In the genomic region with DNA sequence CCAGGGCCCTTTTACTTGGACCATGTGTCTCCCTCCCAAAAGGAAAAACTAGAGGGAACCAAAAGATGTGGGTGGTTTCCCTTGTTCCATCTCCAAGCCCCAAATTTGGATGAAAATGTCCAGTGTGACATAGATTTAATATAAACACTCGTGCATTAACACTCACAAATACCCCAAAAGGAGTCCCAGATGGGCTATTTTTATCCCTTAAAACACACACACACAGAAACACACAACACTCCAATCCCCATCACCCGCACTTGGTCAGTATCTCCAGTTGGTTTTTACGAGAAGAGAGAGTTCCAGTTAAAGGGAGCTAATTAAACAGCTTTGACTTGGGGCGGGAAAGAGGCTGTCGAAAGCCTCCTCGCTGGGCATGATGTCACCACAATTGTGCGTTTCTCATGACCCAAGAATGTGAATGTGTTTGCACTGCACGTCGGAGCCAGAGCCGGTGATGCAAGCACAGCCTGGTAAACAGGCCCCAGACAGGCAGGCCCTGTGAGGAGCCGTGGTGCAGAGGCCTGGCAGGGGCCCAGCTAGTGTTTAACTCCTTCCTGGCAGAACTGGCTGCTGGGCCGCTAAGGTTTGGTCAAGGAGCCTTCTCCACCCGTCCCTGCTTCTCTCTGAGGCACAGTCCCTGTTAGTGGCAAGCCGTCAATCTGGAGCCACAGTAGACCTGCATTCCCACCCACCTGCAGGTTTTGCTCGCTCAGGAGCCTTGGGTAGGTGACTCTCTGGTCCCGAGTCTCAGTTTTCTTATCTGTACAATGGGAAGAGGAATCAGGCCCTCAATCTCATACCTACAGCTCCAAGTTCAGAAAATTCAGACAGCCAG, we compare ENCODE assay signal across 9 cellular contexts. TPM values are rescaled to one million over a fixed set of nuclear protein-coding genes. Genes with fewer than 3 reads are reported as not detected.
DNase-seq lines count a peak whose midpoint lies in the region; ATAC-seq and TF ChIP-seq lines count a peak whose summit lies in the region.
"Had no signal": no experiment of that assay in that cellular context is flagged by ENCODE, and none has a peak within 500 bp of the region (broad histone marks: within the 10 kb centered on the region; RNA-seq: fewer than 3 reads in every experiment).

No MANE protein-coding gene starts in this region.

- H3K4me1 ChIP-seq in mammary epithelial cell (ENCODE audit: insufficient read depth, low read length) (peaks cover 16% of the 10 kb centered on the region), stomach smooth muscle (ENCODE audit: control insufficient read depth, insufficient read depth, low read length) (peaks cover 36% of the 10 kb centered on the region)

- no peaks in the 10 kb centered on the region for H3K79me2 ChIP-seq in mammary epithelial cell (ENCODE audit: insufficient read depth, low read length)

- DNase-seq in AG08396 (ENCODE audit: low spot score) (peak; percentile 93), M059J (ENCODE audit: low read depth) (peak; percentile 92), mammary epithelial cell (peak; percentile 96)

- peak overlapping the region; percentile 69 for H2AFZ ChIP-seq in mammary epithelial cell (ENCODE audit: low read depth, low read length)

- TSS peak; percentile 84 for BruUV-seq in mammary epithelial cell (replicated peaks; lab: Mats Ljungman, UMichigan)

- CTCF ChIA-PET in mammary epithelial cell (lab: Charles Lee; ENCODE audit: low non-redundant PET), result interaction anchor here (0.6 kb wide), 1 partner anchor 52 kb away, joined by 4 read pairs; the partner anchor contains the start of gene SELENOM

- ATAC-seq in HG03196 (IDR thresholded peaks at IDR 0.05; ENCODE audit: unreplicated experiment), result no peak
- ATAC-seq in HG03135 (IDR thresholded peaks at IDR 0.05; ENCODE audit: unreplicated experiment), result no peak
- ATAC-seq in GM18873 (IDR thresholded peaks at IDR 0.05; ENCODE audit: low FRiP score, unreplicated experiment), result no peak
- ATAC-seq: GM12878 had no signal

- no peaks in the 10 kb centered on the region for H3K36me3 ChIP-seq in mammary epithelial cell (ENCODE audit: insufficient read depth, low read length)
- H3K36me3 ChIP-seq in stomach smooth muscle (ENCODE audit: control insufficient read depth in 2 of 2, insufficient read depth in 2 of 2, low read length in 2 of 2), result no peaks in the 10 kb centered on the region

- no peak for TF ChIP-seq CTCF in mammary epithelial cell (conservative IDR thresholded peaks at IDR 0.05 in 1 of 2, IDR thresholded peaks at IDR 0.05 in 1 of 2; ENCODE audit: extremely low read depth in 1 of 2, insufficient read depth in 1 of 2, low read depth in 1 of 2, low read length in 2 of 2)

- H3K4me2 ChIP-seq in mammary epithelial cell (ENCODE audit: insufficient read depth, low read depth, low read length), result peak overlapping the region; percentile 37

- H4K20me1 ChIP-seq in mammary epithelial cell (ENCODE audit: insufficient read depth, low read length), result no peaks in the 10 kb centered on the region

- dilution Hi-C loops in mammary epithelial cell (cut with HindIII; ENCODE audit: low sequenced_read_pairs), result no loop called here

- peak overlapping the region; percentile 53 for H3K27ac ChIP-seq in mammary epithelial cell (ENCODE audit: insufficient read depth, low read depth, low read length)
- peak overlapping the region; percentile 32 for H3K27ac ChIP-seq in layer of hippocampus (ENCODE audit: low read depth, low read length)
- peak overlapping the region; percentile 99 for H3K27ac ChIP-seq in stomach smooth muscle (ENCODE audit: low read length)

- H3K27me3 ChIP-seq in mammary epithelial cell (ENCODE audit: insufficient read depth, low read length) (no peaks in the 10 kb centered on the region), layer of hippocampus (ENCODE audit: control insufficient read depth, insufficient read depth, low read length) (no peaks in the 10 kb centered on the region), stomach smooth muscle (ENCODE audit: control insufficient read depth in 1 of 2, insufficient read depth in 2 of 2, low read length in 2 of 2) (no peaks in the 10 kb centered on the region)

- in situ Hi-C loops in mammary epithelial cell (cut with MboI; ENCODE audit: low sequenced_read_pairs in 2 of 2), result no loop called here

- WGBS in mammary epithelial cell (ENCODE audit: low coverage, missing lambda C conversion rate), result 32% methylated on average over 12 of the region's 16 CpGs

- intact Hi-C loops in mammary epithelial cell (cut with micrococcal nuclease), result loop anchor here (1.0 kb wide), 1 partner anchor 27 kb away; no protein-coding TSS in a partner anchor

- H3K9ac ChIP-seq in mammary epithelial cell (ENCODE audit: insufficient read depth, low read length) (peak overlapping the region; percentile 18), stomach smooth muscle (ENCODE audit: low read length in 2 of 2) (peak overlapping the region; percentile 79 to 83)

- no peaks in the 10 kb centered on the region for H3K9me3 ChIP-seq in mammary epithelial cell (replicated peaks; ENCODE audit: insufficient read depth, low read length)
- no peaks in the 10 kb centered on the region for H3K9me3 ChIP-seq in stomach smooth muscle (ENCODE audit: control insufficient read depth in 2 of 2, low read length in 2 of 2)

- H3K4me3 ChIP-seq in mammary epithelial cell (replicated peaks in 1 of 3; ENCODE audit: insufficient read depth in 1 of 3, low read depth in 2 of 3, low read length in 3 of 3) (no peak overlapping the region), stomach smooth muscle (ENCODE audit: low read length in 2 of 2) (peak overlapping the region; percentile 23 to 35)
- H3K4me3 ChIP-seq: GM12878 had no signal

RNA-seq across cellular contexts. Expression of gene SMTN, which starts 25.6 kb away (rescaled TPM):
- 51.2 and 53.2 TPM in 2 replicates for total RNA-seq in M059J (2014; rRNA removed; shearing (Covaris generic))
- total RNA-seq in mammary epithelial cell, result 100 to 1,000 TPM in 1 of 2 donors, 10 to 100 TPM in 1; 79.9 to 363 TPM
- 138 TPM for polyA plus RNA-seq in mammary epithelial cell
- 148 TPM for polyA minus RNA-seq in mammary epithelial cell

RNA-seq across cellular contexts. Expression of gene SELENOM, which starts 51.8 kb away (rescaled TPM):
- total RNA-seq in M059J (2014; rRNA removed; shearing (Covaris generic)), result 6.0 and 8.8 TPM in 2 replicates
- 10 to 100 TPM; 24.6 to 38.7 TPM for total RNA-seq in mammary epithelial cell
- 21.8 TPM for polyA plus RNA-seq in mammary epithelial cell
- 4.7 TPM for polyA minus RNA-seq in mammary epithelial cell

Comparison
In these comparisons a context has a peak if more than half of its experiments do, and no peak if none do; other contexts are left out.
1. H3K27ac ChIP-seq: peak in every context shown above with its lines; median percentile 99 in stomach smooth muscle; 53 in mammary epithelial cell; 32 in layer of hippocampus.
2. H3K4me3 ChIP-seq: peak in stomach smooth muscle (2 of 2); none in mammary epithelial cell (0 of 3).
3. Peak in every context shown above with its lines, with median percentiles within 50 percentile points of each other: DNase-seq.